7 cellular contexts compared by ENCODE assay signal in the genomic region with DNA sequence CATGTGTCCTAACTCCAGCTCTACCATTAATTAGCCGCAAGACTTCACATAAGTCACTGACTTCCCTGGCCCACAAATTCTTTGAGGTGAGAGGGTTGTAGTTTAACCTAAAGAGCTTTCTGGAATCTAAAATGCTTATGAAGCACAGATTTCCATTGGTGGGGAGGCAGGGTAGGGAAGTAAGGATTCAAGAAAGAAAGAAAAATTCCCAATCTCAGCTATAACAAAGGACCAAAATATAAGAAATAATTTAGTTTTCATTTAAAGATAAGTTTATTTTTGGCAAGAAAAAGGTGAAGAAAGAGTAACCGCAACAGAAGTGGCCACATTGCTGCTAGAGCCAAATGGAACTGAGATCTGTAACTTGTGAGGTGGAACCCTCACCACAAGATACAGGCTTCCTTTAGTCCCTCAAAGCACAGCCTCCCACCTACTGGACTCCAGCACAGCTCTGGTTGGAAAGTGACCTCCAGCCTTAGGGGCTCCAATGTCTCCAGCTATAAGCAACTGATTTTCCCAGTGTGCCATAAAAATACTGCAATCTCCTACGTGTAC. TPM values are rescaled to one million over a fixed set of nuclear protein-coding genes. Genes with fewer than 3 reads are reported as not detected.
A peak's percentile ranks its signal among the peaks of the same experiment; 100 is the strongest.
DNase-seq lines count a peak whose midpoint lies in the region; ATAC-seq and TF ChIP-seq lines count a peak whose summit lies in the region.

No MANE protein-coding gene starts in this region.

- TF ChIP-seq CTCF in spleen (IDR thresholded peaks at IDR 0.05 in 8 of 11, conservative IDR thresholded peaks at IDR 0.05 in 3 of 11) (no peak), GM10266 (IDR thresholded peaks at IDR 0.05; ENCODE audit: control insufficient read depth, insufficient read depth, low read depth, missing control alignments) (no peak)

- no peak for DNase-seq in spleen
- DNase-seq in GM10266 (ENCODE audit: extremely low spot score), result no peak
- no peak for DNase-seq in cortex of kidney (lab: John Stamatoyannopoulos, UW)
- no peak for DNase-seq in islet precursor cell

- WGBS in spleen, 5 donors, result 53 to 75% (median 63%) methylated on average over 3 of the region's 3 CpGs

- peak overlapping the region; percentile 99 for H3K27ac Mint-ChIP-seq in activated T-helper 17 cell treated with anti-CD3 and anti-CD28 coated beads, Interleukin-2, amount 50 U/mL, for 72 hours

- no peaks in the 10 kb centered on the region for H3K27me3 ChIP-seq in spleen (replicated peaks in 1 of 7)

- H3K4me3 Mint-ChIP-seq in activated T-helper 17 cell treated with anti-CD3 and anti-CD28 coated beads, Interleukin-2, amount 50 U/mL, for 72 hours, result peak overlapping the region; percentile 88

- peak overlapping the region; percentile 46 to 96 (median 82) for H3K27ac ChIP-seq in spleen

- ATAC-seq in GM18909 (IDR thresholded peaks at IDR 0.05; ENCODE audit: poor library complexity, unreplicated experiment), result peak; percentile 39
- ATAC-seq in HG02852 (IDR thresholded peaks at IDR 0.05; ENCODE audit: unreplicated experiment), result peak; percentile 47
- no peak for ATAC-seq in activated T-helper 17 cell treated with anti-CD3 and anti-CD28 coated beads, Interleukin-2, amount 50 U/mL, for 72 hours (replicated peaks)

- no peak overlapping the region for H3K4me3 ChIP-seq in spleen

- H3K27me3 Mint-ChIP-seq in activated T-helper 17 cell treated with anti-CD3 and anti-CD28 coated beads, Interleukin-2, amount 50 U/mL, for 72 hours, result no peaks in the 10 kb centered on the region

- TF ChIP-seq POLR2A in spleen (IDR thresholded peaks at IDR 0.05), result no peak

- H3K4me1 ChIP-seq in spleen, result peaks cover 52 to 100% (median 97%) of the 10 kb centered on the region in 6 donors

- peaks cover 90% of the 10 kb centered on the region for H3K36me3 Mint-ChIP-seq in activated T-helper 17 cell treated with anti-CD3 and anti-CD28 coated beads, Interleukin-2, amount 50 U/mL, for 72 hours (ENCODE audit: low read depth)

- intact Hi-C loops in spleen (cut with DNase I; ENCODE audit: low total_unique reads), result no loop called here

- H3K36me3 ChIP-seq in spleen, result peaks cover 0 to 57% (median 17%) of the 10 kb centered on the region in 6 donors

- peaks cover 62% of the 10 kb centered on the region for H3K4me1 Mint-ChIP-seq in activated T-helper 17 cell treated with anti-CD3 and anti-CD28 coated beads, Interleukin-2, amount 50 U/mL, for 72 hours

- H3K9me3 Mint-ChIP-seq in activated T-helper 17 cell treated with anti-CD3 and anti-CD28 coated beads, Interleukin-2, amount 50 U/mL, for 72 hours, result no peaks in the 10 kb centered on the region

- no peaks in the 10 kb centered on the region for H3K9me3 ChIP-seq in spleen

RNA-seq across cellular contexts. Expression of a gene that starts 23.6 kb away (rescaled TPM):
- 100 to 1,000 TPM; 218 to 229 TPM for total RNA-seq in activated T-helper 17 cell treated with anti-CD3 and anti-CD28 coated beads, Interleukin-2, amount 50 U/mL, for 72 hours
- total RNA-seq in spleen, result 100 to 1,000 TPM; 107 to 176 (median 123) TPM
- 100 to 1,000 TPM; 102 to 165 (median 147) TPM for polyA plus RNA-seq in spleen

RNA-seq across cellular contexts. Expression of a gene that starts 32.6 kb away (rescaled TPM):
- 10 to 100 TPM; 11.2 to 31.0 TPM for total RNA-seq in activated T-helper 17 cell treated with anti-CD3 and anti-CD28 coated beads, Interleukin-2, amount 50 U/mL, for 72 hours
- 10 to 100 TPM; 12.0 to 32.8 (median 24.9) TPM for total RNA-seq in spleen
- polyA plus RNA-seq in spleen, result 1 to 10 TPM; 7.2 to 8.6 (median 7.9) TPM
